Comparison of ENCODE assay signal across 1 cellular context in genomic region chr16:272633-273546, GRCh38.
TF ChIP-seq lines count a peak whose summit lies in the region.

No MANE protein-coding gene starts in this region.

TF ChIP-seq in K562, 482 proteins besides CTCF, POLR2A, EP300 and RAD21:
- no peak for TF ChIP-seq ZNF586 (CRISPR knock-in tag; conservative IDR thresholded peaks at IDR 0.05)
- TF ChIP-seq ZBTB7A (IDR thresholded peaks at IDR 0.05; ENCODE audit: borderline replicate concordance, control insufficient read depth, low read depth, low read length): 0 out of 2 replicates have a peak, but pooled peaks have one; percentile 31
- peak in 1 of 3 experiments; percentile 24 for TF ChIP-seq YY1 (IDR thresholded peaks at IDR 0.05; ENCODE audit: borderline replicate concordance in 1 of 3, control insufficient read depth in 1 of 3, extremely low read depth in 1 of 3, insufficient read depth in 3 of 3, insufficient read length in 1 of 3, insufficient replicate concordance in 2 of 3, low read depth in 1 of 3, low read length in 2 of 3)
